In genomic region chr17:21532763-21533385, GRCh38 we compare ENCODE assay signal across 24 cellular contexts.
A peak's percentile ranks its signal among the peaks of the same experiment; 100 is the strongest.
DNase-seq lines count a peak whose midpoint lies in the region; ATAC-seq and TF ChIP-seq lines count a peak whose summit lies in the region.
"Had no signal": no experiment of that assay in that cellular context is flagged by ENCODE, and none has a peak within 500 bp of the region (broad histone marks: within the 10 kb centered on the region; RNA-seq: fewer than 3 reads in every experiment).

No MANE protein-coding gene starts in this region.

- no peak overlapping the region for H2AFZ ChIP-seq in HCT116 (ENCODE audit: low read depth, low read length, poor library complexity, severe bottlenecking)

- TF ChIP-seq POLR2A in HCT116 (IDR thresholded peaks at IDR 0.05; ENCODE audit: borderline replicate concordance, extremely low read depth, insufficient read depth, insufficient read length) = no peak

- H3K9me3 ChIP-seq in HCT116 (ENCODE audit: control insufficient read depth in 1 of 2, insufficient read depth in 1 of 2, low read depth in 1 of 2, low read length in 2 of 2) = peaks cover 0 to 3% of the 10 kb centered on the region in 2 experiments; a peak in 1 of 4 replicates
- no peaks in the 10 kb centered on the region for H3K9me3 ChIP-seq in T-helper 17 cell (ENCODE audit: control insufficient read depth, low read length, poor library complexity, severe bottlenecking)

- H3K27me3 ChIP-seq in HCT116 (ENCODE audit: insufficient read depth, low read length) = no peaks in the 10 kb centered on the region
- H3K27me3 ChIP-seq: ascending aorta, heart left ventricle, transverse colon had no signal

- no peak overlapping the region for H3K27ac Mint-ChIP-seq in activated CD8-positive, alpha-beta memory T cell treated with anti-CD3 and anti-CD28 coated beads, Interleukin-2, amount 10 ng/mL, durations not matched to agents 7 days and 5 days
- H3K27ac Mint-ChIP-seq in T-helper 17 cell = peak overlapping the region; percentile 79
- no peak overlapping the region for H3K27ac Mint-ChIP-seq in stimulated activated memory B cell treated with anti-CD40 and anti-IgM and Interleukin-4, amounts not matched to agents 10 μg/mL and 1 μg/mL and 100 μg/mL, for 72 hours
- H3K27ac Mint-ChIP-seq: nephron progenitor cell, T-cell had no signal

- no peak overlapping the region for H3K4me3 ChIP-seq in HCT116 (replicated peaks in 1 of 2; ENCODE audit: low read depth in 1 of 2, low read length in 2 of 2)
- H3K4me3 ChIP-seq: ascending aorta, heart left ventricle, lower lobe of right lung, mucosa of descending colon, skin epidermis, transverse colon had no signal

- RAD21 ChIA-PET in HCT116 (lab: Charles Lee; ENCODE audit: low non-redundant PET in 1 of 2, low total read pairs in 2 of 2, uncharacterized antibody in 2 of 2, unreplicated experiment in 2 of 2) = no interaction called here

- H3K79me2 ChIP-seq in HCT116 (ENCODE audit: insufficient read depth, low read length) = peaks cover 9% of the 10 kb centered on the region; the same call in 1 of the 2 replicates

- H3K27ac ChIP-seq in HCT116 (ENCODE audit: low read depth, low read length) = no peak overlapping the region
- H3K27ac ChIP-seq: ascending aorta, heart left ventricle, lower lobe of right lung, skin epidermis, transverse colon had no signal

- POLR2A ChIA-PET in HCT116 (lab: Charles Lee) = no interaction called here

- no peak overlapping the region for H3K4me2 ChIP-seq in HCT116 (ENCODE audit: low read length)

- H4K20me1 ChIP-seq in HCT116 (ENCODE audit: insufficient read depth) = no peaks in the 10 kb centered on the region

- no peaks in the 10 kb centered on the region for H3K4me1 ChIP-seq in HCT116 (ENCODE audit: control insufficient read depth in 1 of 2, insufficient read depth in 2 of 2, low read length in 2 of 2)
- H3K4me1 ChIP-seq: ascending aorta, lower lobe of right lung, transverse colon had no signal

- TF ChIP-seq CTCF in HCT116 (IDR thresholded peaks at IDR 0.05 in 2 of 3, conservative IDR thresholded peaks at IDR 0.05 in 1 of 3; ENCODE audit: borderline replicate concordance in 1 of 3, insufficient read depth in 1 of 3, low read depth in 2 of 3, low read length in 2 of 3) = no peak

- peaks cover 13% of the 10 kb centered on the region for H3K4me1 Mint-ChIP-seq in activated CD8-positive, alpha-beta memory T cell treated with anti-CD3 and anti-CD28 coated beads, Interleukin-2, amount 10 ng/mL, durations not matched to agents 7 days and 5 days
- H3K4me1 Mint-ChIP-seq in T-helper 17 cell = peaks cover 5% of the 10 kb centered on the region
- H3K4me1 Mint-ChIP-seq in stimulated activated memory B cell treated with anti-CD40 and anti-IgM and Interleukin-4, amounts not matched to agents 10 μg/mL and 1 μg/mL and 100 μg/mL, for 72 hours = no peaks in the 10 kb centered on the region
- H3K4me1 Mint-ChIP-seq: nephron progenitor cell had no signal

- no peak for ATAC-seq in activated CD8-positive, alpha-beta memory T cell treated with anti-CD3 and anti-CD28 coated beads, Interleukin-2, amount 10 ng/mL, durations not matched to agents 7 days and 5 days
- no peak for ATAC-seq in HCT116
- ATAC-seq in T-helper 17 cell = no peak
- ATAC-seq in stimulated activated memory B cell treated with anti-CD40 and anti-IgM and Interleukin-4, amounts not matched to agents 10 μg/mL and 1 μg/mL and 100 μg/mL, for 72 hours = no peak
- ATAC-seq: heart left ventricle, lower lobe of right lung, mucosa of descending colon had no signal

- no peak overlapping the region for H3K9ac ChIP-seq in HCT116 (ENCODE audit: low read length)

- BruUV-seq in HCT116 (replicated peaks; lab: Mats Ljungman, UMichigan) = TSS peak; percentile 24

- intact Hi-C loops in HCT116 (cut with micrococcal nuclease) = no loop called here

- H3K4me3 Mint-ChIP-seq in activated CD8-positive, alpha-beta memory T cell treated with anti-CD3 and anti-CD28 coated beads, Interleukin-2, amount 10 ng/mL, durations not matched to agents 7 days and 5 days = no peak overlapping the region
- no peak overlapping the region for H3K4me3 Mint-ChIP-seq in T-helper 17 cell
- H3K4me3 Mint-ChIP-seq in stimulated activated memory B cell treated with anti-CD40 and anti-IgM and Interleukin-4, amounts not matched to agents 10 μg/mL and 1 μg/mL and 100 μg/mL, for 72 hours = no peak overlapping the region
- H3K4me3 Mint-ChIP-seq: nephron progenitor cell had no signal

- H3K27me3 Mint-ChIP-seq in activated CD8-positive, alpha-beta memory T cell treated with anti-CD3 and anti-CD28 coated beads, Interleukin-2, amount 10 ng/mL, durations not matched to agents 7 days and 5 days = no peaks in the 10 kb centered on the region
- no peaks in the 10 kb centered on the region for H3K27me3 Mint-ChIP-seq in T-helper 17 cell
- no peaks in the 10 kb centered on the region for H3K27me3 Mint-ChIP-seq in stimulated activated memory B cell treated with anti-CD40 and anti-IgM and Interleukin-4, amounts not matched to agents 10 μg/mL and 1 μg/mL and 100 μg/mL, for 72 hours
- H3K27me3 Mint-ChIP-seq: T-cell had no signal

- H3K36me3 Mint-ChIP-seq in activated CD8-positive, alpha-beta memory T cell treated with anti-CD3 and anti-CD28 coated beads, Interleukin-2, amount 10 ng/mL, durations not matched to agents 7 days and 5 days = peaks cover 26% of the 10 kb centered on the region
- H3K36me3 Mint-ChIP-seq in T-helper 17 cell (ENCODE audit: low read depth) = peaks cover 9% of the 10 kb centered on the region
- H3K36me3 Mint-ChIP-seq in stimulated activated memory B cell treated with anti-CD40 and anti-IgM and Interleukin-4, amounts not matched to agents 10 μg/mL and 1 μg/mL and 100 μg/mL, for 72 hours = peaks cover 38% of the 10 kb centered on the region

- peaks cover 4% of the 10 kb centered on the region for H3K9me3 Mint-ChIP-seq in activated CD8-positive, alpha-beta memory T cell treated with anti-CD3 and anti-CD28 coated beads, Interleukin-2, amount 10 ng/mL, durations not matched to agents 7 days and 5 days (ENCODE audit: low read depth)
- H3K9me3 Mint-ChIP-seq in stimulated activated memory B cell treated with anti-CD40 and anti-IgM and Interleukin-4, amounts not matched to agents 10 μg/mL and 1 μg/mL and 100 μg/mL, for 72 hours = peaks cover 10% of the 10 kb centered on the region

- H3K36me3 ChIP-seq in HCT116 (ENCODE audit: control insufficient read depth in 1 of 2, insufficient read depth in 2 of 2, low read length in 2 of 2) = 0 out of 4 replicates have a peak, but pooled peaks cover 0 to 2% of the 10 kb centered on the region in 2 experiments

- CTCF ChIA-PET in activated CD8-positive, alpha-beta memory T cell treated with anti-CD3 and anti-CD28 coated beads, Interleukin-2, amount 10 ng/mL, durations not matched to agents 7 days and 5 days (lab: Charles Lee) = no interaction called here
- CTCF ChIA-PET in HCT116 (lab: Charles Lee) = interaction anchor here (1.5 kb wide), 1 partner anchor 20 kb away, joined by 3 read pairs; no protein-coding TSS in a partner anchor

- no peaks in the 10 kb centered on the region for H3K9me2 ChIP-seq in HCT116 (ENCODE audit: insufficient read depth)

- DNase-seq in activated CD8-positive, alpha-beta memory T cell treated with anti-CD3 and anti-CD28 coated beads, Interleukin-2, amount 10 ng/mL, durations not matched to agents 7 days and 5 days = peak; percentile 50
- DNase-seq in activated CD8-positive, alpha-beta memory T cell treated with anti-CD3 and anti-CD28 coated beads for 24 hours = no peak
- DNase-seq in HCT116 (ENCODE audit: low read depth, low spot score) (no peak), T-helper 17 cell (no peak), islet precursor cell (peak; percentile 22), Ammon's horn (ENCODE audit: low spot score) (no peak), NCI-H2107 (lab: John Stamatoyannopoulos, UW) (no peak)
- DNase-seq: ACHN; COR-L47; cortex of kidney; foreskin fibroblast; lower lobe of right lung; mucosa of descending colon; NCI-H1105 treated with DMSO at 0.1 percent for 48 hours; NCI-H2029 treated with DMSO at 0.1 percent for 48 hours; NCI-H774; nephron progenitor cell; stimulated activated CD8-positive, alpha-beta memory T cell treated with anti-CD3 and anti-CD28 coated beads, Interleukin-4, amount 100 ng/mL, for 48 hours; T-cell; transverse colon had no signal

- no peak for TF ChIP-seq RAD21 in HCT116 (IDR thresholded peaks at IDR 0.05; ENCODE audit: low read depth)

TF ChIP-seq in HCT116, 20 proteins besides CTCF, POLR2A, EP300 and RAD21:
- no peak for TF ChIP-seq TCF7L2 (IDR thresholded peaks at IDR 0.05; ENCODE audit: borderline replicate concordance, extremely low read depth, insufficient read depth, insufficient read length)
- no peak for TF ChIP-seq ELF1 (IDR thresholded peaks at IDR 0.05; ENCODE audit: borderline replicate concordance, low read depth)
- TF ChIP-seq EZH2phosphoT487 (IDR thresholded peaks at IDR 0.05; ENCODE audit: borderline replicate concordance) = no peak
- no peak for TF ChIP-seq POLR2AphosphoS5 (IDR thresholded peaks at IDR 0.05; ENCODE audit: low read depth, low read length)
- TF ChIP-seq YY1 (IDR thresholded peaks at IDR 0.05; ENCODE audit: extremely low read depth, insufficient replicate concordance, low read depth, low read length) = no peak
- TF ChIP-seq EZH2 (IDR thresholded peaks at IDR 0.05) = no peak
- TF ChIP-seq SIN3A (IDR thresholded peaks at IDR 0.05; ENCODE audit: low read depth) = no peak
- TF ChIP-seq ZNF274 (IDR thresholded peaks at IDR 0.05; ENCODE audit: low read depth, low read length) = no peak

Comparison
In these comparisons a context has a peak if more than half of its experiments do, and no peak if none do; other contexts are left out.
1. DNase-seq: peak in activated CD8-positive, alpha-beta memory T cell treated with anti-CD3 and anti-CD28 coated beads, Interleukin-2, amount 10 ng/mL, durations not matched to agents 7 days and 5 days (single experiment) and islet precursor cell (single experiment); none in activated CD8-positive, alpha-beta memory T cell treated with anti-CD3 and anti-CD28 coated beads for 24 hours (single experiment), HCT116 (single experiment), T-helper 17 cell (0 of 3), Ammon's horn (single experiment) and NCI-H2107 (single experiment).